In the genomic region with DNA sequence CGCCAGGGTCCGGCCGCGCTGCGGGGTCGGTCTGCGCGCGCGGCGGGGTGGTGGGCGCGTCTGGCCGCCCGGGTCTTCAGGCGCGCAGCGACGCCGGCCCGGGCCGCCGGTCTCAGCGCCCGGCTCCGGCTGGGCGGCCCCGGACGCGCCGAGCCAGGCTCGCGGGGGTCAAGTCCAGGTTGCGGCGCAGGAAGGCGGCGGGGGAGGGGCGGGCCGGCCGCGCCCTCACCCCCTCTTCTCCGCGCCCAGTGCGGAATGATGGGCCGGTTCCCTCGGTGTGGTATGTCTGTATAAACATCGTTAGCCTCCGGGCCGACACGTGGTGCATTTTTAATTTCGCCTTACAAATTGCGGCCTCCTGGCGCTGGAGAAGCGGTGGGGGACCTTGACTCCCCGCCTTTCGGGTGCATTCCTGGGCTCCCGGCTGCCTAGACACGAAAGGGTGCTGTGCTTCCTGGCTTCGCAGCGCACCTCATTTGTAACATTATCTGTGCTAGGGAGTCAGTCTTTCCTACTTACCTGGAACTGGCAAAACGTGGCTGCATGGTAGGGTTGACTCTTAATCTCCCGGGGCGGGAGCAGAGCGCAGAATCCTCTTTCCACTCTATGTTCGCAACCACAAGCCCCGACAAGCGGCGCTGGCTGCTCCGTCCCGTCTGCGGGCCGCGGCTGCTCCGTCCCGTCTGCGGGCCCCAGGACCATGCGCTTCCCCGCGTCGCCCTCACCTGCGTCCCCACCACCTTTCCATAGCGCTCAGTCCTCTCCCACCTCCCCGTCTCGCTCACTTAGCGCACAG, we compare ENCODE assay signal across 1 cellular context.
TF ChIP-seq lines count a peak whose summit lies in the region.

No MANE protein-coding gene starts in this region.

TF ChIP-seq in HEK293, 187 proteins besides CTCF, POLR2A, EP300 and RAD21 (continued from another document and continues in another):
- TF ChIP-seq, protein P1, sequence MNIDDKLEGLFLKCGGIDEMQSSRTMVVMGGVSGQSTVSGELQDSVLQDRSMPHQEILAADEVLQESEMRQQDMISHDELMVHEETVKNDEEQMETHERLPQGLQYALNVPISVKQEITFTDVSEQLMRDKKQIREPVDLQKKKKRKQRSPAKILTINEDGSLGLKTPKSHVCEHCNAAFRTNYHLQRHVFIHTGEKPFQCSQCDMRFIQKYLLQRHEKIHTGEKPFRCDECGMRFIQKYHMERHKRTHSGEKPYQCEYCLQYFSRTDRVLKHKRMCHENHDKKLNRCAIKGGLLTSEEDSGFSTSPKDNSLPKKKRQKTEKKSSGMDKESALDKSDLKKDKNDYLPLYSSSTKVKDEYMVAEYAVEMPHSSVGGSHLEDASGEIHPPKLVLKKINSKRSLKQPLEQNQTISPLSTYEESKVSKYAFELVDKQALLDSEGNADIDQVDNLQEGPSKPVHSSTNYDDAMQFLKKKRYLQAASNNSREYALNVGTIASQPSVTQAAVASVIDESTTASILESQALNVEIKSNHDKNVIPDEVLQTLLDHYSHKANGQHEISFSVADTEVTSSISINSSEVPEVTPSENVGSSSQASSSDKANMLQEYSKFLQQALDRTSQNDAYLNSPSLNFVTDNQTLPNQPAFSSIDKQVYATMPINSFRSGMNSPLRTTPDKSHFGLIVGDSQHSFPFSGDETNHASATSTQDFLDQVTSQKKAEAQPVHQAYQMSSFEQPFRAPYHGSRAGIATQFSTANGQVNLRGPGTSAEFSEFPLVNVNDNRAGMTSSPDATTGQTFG (tag by site-specific recombination; IDR thresholded peaks at IDR 0.05; ENCODE audit: borderline replicate concordance), result no peak
- TF ChIP-seq ZNF623 (tag by site-specific recombination; IDR thresholded peaks at IDR 0.05) (peak; percentile 88), ZNF184 (tag by site-specific recombination; IDR thresholded peaks at IDR 0.05) (no peak), EGR2 (tag by site-specific recombination; IDR thresholded peaks at IDR 0.05; ENCODE audit: low read depth) (no peak), IKZF3 (tag by site-specific recombination; IDR thresholded peaks at IDR 0.05) (peak; percentile 54), ZNF585B (tag by site-specific recombination; IDR thresholded peaks at IDR 0.05) (no peak), OSR2 (tag by site-specific recombination; IDR thresholded peaks at IDR 0.05) (peak; percentile 55; the same call in 1 of the 2 replicates), GLIS2 (tag by site-specific recombination; IDR thresholded peaks at IDR 0.05) (peak; percentile 88), ZNF707 (tag by site-specific recombination; IDR thresholded peaks at IDR 0.05) (no peak), ZNF521 (tag by site-specific recombination; IDR thresholded peaks at IDR 0.05) (no peak), ZNF529 (tag by site-specific recombination; IDR thresholded peaks at IDR 0.05; ENCODE audit: insufficient replicate concordance) (no peak), ZNF843 (tag by site-specific recombination; IDR thresholded peaks at IDR 0.05) (peak; percentile 54; the same call in 1 of the 2 replicates), ZNF571 (tag by site-specific recombination; IDR thresholded peaks at IDR 0.05) (no peak), ZEB2 (tag by site-specific recombination; IDR thresholded peaks at IDR 0.05) (peak; percentile 66), ZBTB1 (tag by site-specific recombination; IDR thresholded peaks at IDR 0.05) (no peak), ZNF768 (tag by site-specific recombination; IDR thresholded peaks at IDR 0.05) (no peak), ZNF404 (tag by site-specific recombination; IDR thresholded peaks at IDR 0.05) (no peak), ZNF423 (tag by site-specific recombination; IDR thresholded peaks at IDR 0.05) (peak; percentile 63), ZNF366 (tag by site-specific recombination; conservative IDR thresholded peaks at IDR 0.05) (peak; percentile 67), ZBTB7A (tag by site-specific recombination; IDR thresholded peaks at IDR 0.05; ENCODE audit: low read depth) (no peak), ZNF350 (tag by site-specific recombination; IDR thresholded peaks at IDR 0.05) (no peak), ZNF202 (tag by site-specific recombination; IDR thresholded peaks at IDR 0.05; ENCODE audit: borderline replicate concordance) (no peak), ZNF621 (tag by site-specific recombination; IDR thresholded peaks at IDR 0.05) (no peak), ZNF214 (tag by site-specific recombination; IDR thresholded peaks at IDR 0.05; ENCODE audit: borderline replicate concordance) (no peak), ZSCAN23 (tag by site-specific recombination; IDR thresholded peaks at IDR 0.05) (no peak), ZNF600 (tag by site-specific recombination; IDR thresholded peaks at IDR 0.05) (peak; percentile 71), ZNF626 (tag by site-specific recombination; IDR thresholded peaks at IDR 0.05) (no peak), ZNF394 (tag by site-specific recombination; IDR thresholded peaks at IDR 0.05; ENCODE audit: borderline replicate concordance) (peak; percentile 51; the same call in 1 of the 2 replicates), KLF1 (tag by site-specific recombination; IDR thresholded peaks at IDR 0.05) (peak; percentile 92), ZNF792 (tag by site-specific recombination; IDR thresholded peaks at IDR 0.05) (0 out of 2 replicates have a peak, but pooled peaks have one; percentile 23), ZIC2 (tag by site-specific recombination; IDR thresholded peaks at IDR 0.05) (peak; percentile 73), ZNF677 (tag by site-specific recombination; IDR thresholded peaks at IDR 0.05) (no peak), ZNF664 (tag by site-specific recombination; IDR thresholded peaks at IDR 0.05) (no peak), ZNF112 (tag by site-specific recombination; IDR thresholded peaks at IDR 0.05) (no peak), KLF10 (tag by site-specific recombination; IDR thresholded peaks at IDR 0.05) (peak; percentile 48; the same call in 1 of the 2 replicates), ZFP69B (tag by site-specific recombination; IDR thresholded peaks at IDR 0.05) (peak; percentile 60; the same call in 1 of the 2 replicates)
- TF ChIP-seq, protein P2, sequence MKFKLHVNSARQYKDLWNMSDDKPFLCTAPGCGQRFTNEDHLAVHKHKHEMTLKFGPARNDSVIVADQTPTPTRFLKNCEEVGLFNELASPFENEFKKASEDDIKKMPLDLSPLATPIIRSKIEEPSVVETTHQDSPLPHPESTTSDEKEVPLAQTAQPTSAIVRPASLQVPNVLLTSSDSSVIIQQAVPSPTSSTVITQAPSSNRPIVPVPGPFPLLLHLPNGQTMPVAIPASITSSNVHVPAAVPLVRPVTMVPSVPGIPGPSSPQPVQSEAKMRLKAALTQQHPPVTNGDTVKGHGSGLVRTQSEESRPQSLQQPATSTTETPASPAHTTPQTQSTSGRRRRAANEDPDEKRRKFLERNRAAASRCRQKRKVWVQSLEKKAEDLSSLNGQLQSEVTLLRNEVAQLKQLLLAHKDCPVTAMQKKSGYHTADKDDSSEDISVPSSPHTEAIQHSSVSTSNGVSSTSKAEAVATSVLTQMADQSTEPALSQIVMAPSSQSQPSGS (tag by site-specific recombination; IDR thresholded peaks at IDR 0.05; ENCODE audit: low read depth), result no peak
- TF ChIP-seq, protein P3, sequence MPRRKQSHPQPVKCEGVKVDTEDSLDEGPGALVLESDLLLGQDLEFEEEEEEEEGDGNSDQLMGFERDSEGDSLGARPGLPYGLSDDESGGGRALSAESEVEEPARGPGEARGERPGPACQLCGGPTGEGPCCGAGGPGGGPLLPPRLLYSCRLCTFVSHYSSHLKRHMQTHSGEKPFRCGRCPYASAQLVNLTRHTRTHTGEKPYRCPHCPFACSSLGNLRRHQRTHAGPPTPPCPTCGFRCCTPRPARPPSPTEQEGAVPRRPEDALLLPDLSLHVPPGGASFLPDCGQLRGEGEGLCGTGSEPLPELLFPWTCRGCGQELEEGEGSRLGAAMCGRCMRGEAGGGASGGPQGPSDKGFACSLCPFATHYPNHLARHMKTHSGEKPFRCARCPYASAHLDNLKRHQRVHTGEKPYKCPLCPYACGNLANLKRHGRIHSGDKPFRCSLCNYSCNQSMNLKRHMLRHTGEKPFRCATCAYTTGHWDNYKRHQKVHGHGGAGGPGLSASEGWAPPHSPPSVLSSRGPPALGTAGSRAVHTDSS (tag by site-specific recombination; IDR thresholded peaks at IDR 0.05), result no peak
- TF ChIP-seq, protein P4, sequence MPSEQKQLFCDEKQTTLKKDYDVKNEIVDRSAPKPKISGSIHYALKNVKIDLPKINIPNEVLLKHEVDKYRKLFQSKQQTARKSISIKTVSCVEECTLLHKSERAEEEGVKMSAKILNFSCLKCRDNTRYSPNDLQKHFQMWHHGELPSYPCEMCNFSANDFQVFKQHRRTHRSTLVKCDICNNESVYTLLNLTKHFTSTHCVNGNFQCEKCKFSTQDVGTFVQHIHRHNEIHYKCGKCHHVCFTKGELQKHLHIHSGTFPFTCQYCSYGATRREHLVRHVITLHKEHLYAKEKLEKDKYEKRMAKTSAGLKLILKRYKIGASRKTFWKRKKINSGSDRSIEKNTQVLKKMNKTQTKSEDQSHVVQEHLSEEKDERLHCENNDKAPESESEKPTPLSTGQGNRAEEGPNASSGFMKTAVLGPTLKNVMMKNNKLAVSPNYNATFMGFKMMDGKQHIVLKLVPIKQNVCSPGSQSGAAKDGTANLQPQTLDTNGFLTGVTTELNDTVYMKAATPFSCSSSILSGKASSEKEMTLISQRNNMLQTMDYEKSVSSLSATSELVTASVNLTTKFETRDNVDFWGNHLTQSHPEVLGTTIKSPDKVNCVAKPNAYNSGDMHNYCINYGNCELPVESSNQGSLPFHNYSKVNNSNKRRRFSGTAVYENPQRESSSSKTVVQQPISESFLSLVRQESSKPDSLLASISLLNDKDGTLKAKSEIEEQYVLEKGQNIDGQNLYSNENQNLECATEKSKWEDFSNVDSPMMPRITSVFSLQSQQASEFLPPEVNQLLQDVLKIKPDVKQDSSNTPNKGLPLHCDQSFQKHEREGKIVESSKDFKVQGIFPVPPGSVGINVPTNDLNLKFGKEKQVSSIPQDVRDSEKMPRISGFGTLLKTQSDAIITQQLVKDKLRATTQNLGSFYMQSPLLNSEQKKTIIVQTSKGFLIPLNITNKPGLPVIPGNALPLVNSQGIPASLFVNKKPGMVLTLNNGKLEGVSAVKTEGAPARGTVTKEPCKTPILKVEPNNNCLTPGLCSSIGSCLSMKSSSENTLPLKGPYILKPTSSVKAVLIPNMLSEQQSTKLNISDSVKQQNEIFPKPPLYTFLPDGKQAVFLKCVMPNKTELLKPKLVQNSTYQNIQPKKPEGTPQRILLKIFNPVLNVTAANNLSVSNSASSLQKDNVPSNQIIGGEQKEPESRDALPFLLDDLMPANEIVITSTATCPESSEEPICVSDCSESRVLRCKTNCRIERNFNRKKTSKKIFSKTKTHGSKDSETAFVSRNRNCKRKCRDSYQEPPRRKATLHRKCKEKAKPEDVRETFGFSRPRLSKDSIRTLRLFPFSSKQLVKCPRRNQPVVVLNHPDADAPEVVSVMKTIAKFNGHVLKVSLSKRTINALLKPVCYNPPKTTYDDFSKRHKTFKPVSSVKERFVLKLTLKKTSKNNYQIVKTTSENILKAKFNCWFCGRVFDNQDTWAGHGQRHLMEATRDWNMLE (tag by site-specific recombination; conservative IDR thresholded peaks at IDR 0.05; ENCODE audit: low read depth), result no peak
- TF ChIP-seq, protein P5, sequence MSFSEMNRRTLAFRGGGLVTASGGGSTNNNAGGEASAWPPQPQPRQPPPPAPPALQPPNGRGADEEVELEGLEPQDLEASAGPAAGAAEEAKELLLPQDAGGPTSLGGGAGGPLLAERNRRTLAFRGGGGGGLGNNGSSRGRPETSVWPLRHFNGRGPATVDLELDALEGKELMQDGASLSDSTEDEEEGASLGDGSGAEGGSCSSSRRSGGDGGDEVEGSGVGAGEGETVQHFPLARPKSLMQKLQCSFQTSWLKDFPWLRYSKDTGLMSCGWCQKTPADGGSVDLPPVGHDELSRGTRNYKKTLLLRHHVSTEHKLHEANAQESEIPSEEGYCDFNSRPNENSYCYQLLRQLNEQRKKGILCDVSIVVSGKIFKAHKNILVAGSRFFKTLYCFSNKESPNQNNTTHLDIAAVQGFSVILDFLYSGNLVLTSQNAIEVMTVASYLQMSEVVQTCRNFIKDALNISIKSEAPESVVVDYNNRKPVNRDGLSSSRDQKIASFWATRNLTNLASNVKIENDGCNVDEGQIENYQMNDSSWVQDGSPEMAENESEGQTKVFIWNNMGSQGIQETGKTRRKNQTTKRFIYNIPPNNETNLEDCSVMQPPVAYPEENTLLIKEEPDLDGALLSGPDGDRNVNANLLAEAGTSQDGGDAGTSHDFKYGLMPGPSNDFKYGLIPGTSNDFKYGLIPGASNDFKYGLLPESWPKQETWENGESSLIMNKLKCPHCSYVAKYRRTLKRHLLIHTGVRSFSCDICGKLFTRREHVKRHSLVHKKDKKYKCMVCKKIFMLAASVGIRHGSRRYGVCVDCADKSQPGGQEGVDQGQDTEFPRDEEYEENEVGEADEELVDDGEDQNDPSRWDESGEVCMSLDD (tag by site-specific recombination; IDR thresholded peaks at IDR 0.05), result 0 out of 2 replicates have a peak, but pooled peaks have one; percentile 22
- TF ChIP-seq, protein P6, sequence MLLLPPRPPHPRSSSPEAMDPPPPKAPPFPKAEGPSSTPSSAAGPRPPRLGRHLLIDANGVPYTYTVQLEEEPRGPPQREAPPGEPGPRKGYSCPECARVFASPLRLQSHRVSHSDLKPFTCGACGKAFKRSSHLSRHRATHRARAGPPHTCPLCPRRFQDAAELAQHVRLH (tag by site-specific recombination; IDR thresholded peaks at IDR 0.05), result no peak
- TF ChIP-seq, protein P7, sequence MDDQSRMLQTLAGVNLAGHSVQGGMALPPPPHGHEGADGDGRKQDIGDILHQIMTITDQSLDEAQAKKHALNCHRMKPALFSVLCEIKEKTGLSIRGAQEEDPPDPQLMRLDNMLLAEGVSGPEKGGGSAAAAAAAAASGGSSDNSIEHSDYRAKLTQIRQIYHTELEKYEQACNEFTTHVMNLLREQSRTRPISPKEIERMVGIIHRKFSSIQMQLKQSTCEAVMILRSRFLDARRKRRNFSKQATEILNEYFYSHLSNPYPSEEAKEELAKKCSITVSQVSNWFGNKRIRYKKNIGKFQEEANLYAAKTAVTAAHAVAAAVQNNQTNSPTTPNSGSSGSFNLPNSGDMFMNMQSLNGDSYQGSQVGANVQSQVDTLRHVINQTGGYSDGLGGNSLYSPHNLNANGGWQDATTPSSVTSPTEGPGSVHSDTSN (CRISPR knock-in tag; IDR thresholded peaks at IDR 0.05), result no peak
- TF ChIP-seq, protein P8, sequence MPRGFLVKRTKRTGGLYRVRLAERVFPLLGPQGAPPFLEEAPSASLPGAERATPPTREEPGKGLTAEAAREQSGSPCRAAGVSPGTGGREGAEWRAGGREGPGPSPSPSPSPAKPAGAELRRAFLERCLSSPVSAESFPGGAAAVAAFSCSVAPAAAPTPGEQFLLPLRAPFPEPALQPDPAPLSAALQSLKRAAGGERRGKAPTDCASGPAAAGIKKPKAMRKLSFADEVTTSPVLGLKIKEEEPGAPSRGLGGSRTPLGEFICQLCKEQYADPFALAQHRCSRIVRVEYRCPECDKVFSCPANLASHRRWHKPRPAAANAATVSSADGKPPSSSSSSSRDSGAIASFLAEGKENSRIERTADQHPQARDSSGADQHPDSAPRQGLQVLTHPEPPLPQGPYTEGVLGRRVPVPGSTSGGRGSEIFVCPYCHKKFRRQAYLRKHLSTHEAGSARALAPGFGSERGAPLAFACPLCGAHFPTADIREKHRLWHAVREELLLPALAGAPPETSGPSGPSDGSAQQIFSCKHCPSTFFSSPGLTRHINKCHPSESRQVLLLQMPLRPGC (tag by site-specific recombination; IDR thresholded peaks at IDR 0.05), result peak; percentile 58; the same call in 1 of the 2 replicates
